8 cellular contexts compared by ENCODE assay signal in genomic region chr2:73812635-73813034, GRCh38. TPM values are rescaled to one million over a fixed set of nuclear protein-coding genes. Genes with fewer than 3 reads are reported as not detected.
"Had no signal": no experiment of that assay in that cellular context is flagged by ENCODE, and none has a peak within 500 bp of the region (broad histone marks: within the 10 kb centered on the region; RNA-seq: fewer than 3 reads in every experiment).

No MANE protein-coding gene starts in this region.

- H3K4me1 ChIP-seq: HAP-1 had no signal

- DNase-seq: GM23248, GOT3, H7, HFFc6 had no signal

- ATAC-seq: HCT116 had no signal

- H3K9me3 ChIP-seq: HAP-1 had no signal

- H3K4me3 ChIP-seq: GM23248, HAP-1 had no signal

- H3K36me3 ChIP-seq: HAP-1 had no signal

- H3K9ac ChIP-seq: GM23248 had no signal

- H2AFZ ChIP-seq: GM23248 had no signal

- H3K27ac ChIP-seq: GM23248, HL-60 had no signal

RNA-seq across cellular contexts. Expression of gene C2orf78, which starts 28.7 kb away (rescaled TPM):
- total RNA-seq: GM23248, H7, HFFc6, HT1080 had no signal
